In the genomic region with DNA sequence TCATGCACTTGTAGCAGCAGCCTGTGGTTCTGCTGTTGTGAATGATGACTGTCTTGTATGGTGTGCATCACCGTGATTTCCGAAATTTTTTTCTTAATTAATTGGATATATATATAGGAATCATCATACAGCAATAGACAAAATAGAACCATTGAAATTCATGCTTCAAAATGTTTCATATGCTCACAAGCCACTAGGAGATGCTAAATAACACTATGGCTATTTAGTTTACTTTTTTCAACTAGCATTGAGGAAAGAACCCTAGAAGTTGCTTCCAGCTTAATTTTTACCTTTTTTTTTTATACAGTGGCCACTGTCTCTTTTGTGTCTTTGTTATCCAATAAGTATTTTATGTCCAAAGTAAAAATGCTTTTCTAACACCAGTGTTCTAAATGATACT, we compare ENCODE assay signal across 17 cellular contexts.
A peak's percentile ranks its signal among the peaks of the same experiment; 100 is the strongest.
DNase-seq lines count a peak whose midpoint lies in the region; ATAC-seq and TF ChIP-seq lines count a peak whose summit lies in the region.
"Had no signal": no experiment of that assay in that cellular context is flagged by ENCODE, and none has a peak within 500 bp of the region (broad histone marks: within the 10 kb centered on the region; RNA-seq: fewer than 3 reads in every experiment).

No MANE protein-coding gene starts in this region.

- H3K4me1 ChIP-seq in PC-3 (ENCODE audit: insufficient read depth, low read length) = peaks cover 34% of the 10 kb centered on the region
- H3K4me1 ChIP-seq: tibial nerve had no signal

- no peak overlapping the region for H2AFZ ChIP-seq in PC-3 (ENCODE audit: low read length)
- H2AFZ ChIP-seq in neural cell (ENCODE audit: low read depth, low read length) = no peak overlapping the region

- no peak for ATAC-seq in PC-3
- no peak for ATAC-seq in stimulated activated naive CD8-positive, alpha-beta T cell treated with anti-CD3 and anti-CD28 coated beads, Interleukin-15, Interleukin-2, amounts not matched to agents 100 U/mL and 50 U/mL, for 24 hours
- ATAC-seq: naive thymus-derived CD4-positive, alpha-beta T cell had no signal

- H3K4me2 ChIP-seq in PC-3 (ENCODE audit: low read length) = no peak overlapping the region
- no peak overlapping the region for H3K4me2 ChIP-seq in neural cell (ENCODE audit: low read length)

- TF ChIP-seq EP300 in neural cell (conservative IDR thresholded peaks at IDR 0.05; ENCODE audit: poor library complexity, severe bottlenecking) = no peak

- H3F3A ChIP-seq in PC-3 (ENCODE audit: low read length, unreplicated experiment) (peaks cover 19% of the 10 kb centered on the region), neural cell (ENCODE audit: insufficient read depth, low read length, poor library complexity, severe bottlenecking) (no peaks in the 10 kb centered on the region)

- peaks cover 4% of the 10 kb centered on the region for H3K9me3 Mint-ChIP-seq in chondrocyte (ENCODE audit: low read depth)
- no peaks in the 10 kb centered on the region for H3K9me3 Mint-ChIP-seq in endothelial cell (ENCODE audit: unreplicated experiment)
- H3K9me3 Mint-ChIP-seq: activated B cell treated with CpG ODN at 0.5 μM for 24 hours, IgD-negative memory B cell had no signal

- H3K4me1 Mint-ChIP-seq in chondrocyte (ENCODE audit: low read depth) = peaks cover 6% of the 10 kb centered on the region
- H3K4me1 Mint-ChIP-seq in endothelial cell (ENCODE audit: unreplicated experiment) = peaks cover 2% of the 10 kb centered on the region

- TF ChIP-seq RAD21 in neural cell (conservative IDR thresholded peaks at IDR 0.05) = peak; percentile 37

- H3K4me3 Mint-ChIP-seq in chondrocyte (ENCODE audit: unreplicated experiment) = no peak overlapping the region
- no peak overlapping the region for H3K4me3 Mint-ChIP-seq in endothelial cell (ENCODE audit: unreplicated experiment)
- H3K4me3 Mint-ChIP-seq: activated B cell treated with CpG ODN at 0.5 μM for 24 hours; IgD-negative memory B cell; naive thymus-derived CD4-positive, alpha-beta T cell had no signal

- CTCF ChIA-PET in PC-3 (lab: Charles Lee) = interaction anchor here (0.5 to 0.7 kb wide), 2 partner anchors 16 to 615 kb away, joined by 3 to 4 read pairs; no protein-coding TSS in a partner anchor

- H3K36me3 Mint-ChIP-seq in chondrocyte (ENCODE audit: low read depth) (no peaks in the 10 kb centered on the region), endothelial cell (ENCODE audit: low read depth, unreplicated experiment) (no peaks in the 10 kb centered on the region)

- H3K79me2 ChIP-seq in PC-3 (ENCODE audit: low read length) (no peaks in the 10 kb centered on the region), neural cell (replicated peaks; ENCODE audit: insufficient read depth, low read length) (no peaks in the 10 kb centered on the region)

- H3K27ac ChIP-seq in PC-3 (ENCODE audit: low read length) = no peak overlapping the region
- no peak overlapping the region for H3K27ac ChIP-seq in neural cell (ENCODE audit: low read length)
- H3K27ac ChIP-seq: tibial nerve had no signal

- H3K27ac Mint-ChIP-seq in chondrocyte (ENCODE audit: unreplicated experiment) (no peak overlapping the region), endothelial cell (ENCODE audit: unreplicated experiment) (no peak overlapping the region)
- H3K27ac Mint-ChIP-seq: activated B cell treated with CpG ODN at 0.5 μM for 24 hours; IgD-negative memory B cell; naive thymus-derived CD4-positive, alpha-beta T cell had no signal

- H4K20me1 ChIP-seq in PC-3 (ENCODE audit: low read length) (no peaks in the 10 kb centered on the region), neural cell (ENCODE audit: insufficient read depth) (no peaks in the 10 kb centered on the region)

- H3K4me3 ChIP-seq in PC-3 (ENCODE audit: low read length) (no peak overlapping the region), neural cell (ENCODE audit: low read length) (no peak overlapping the region)
- H3K4me3 ChIP-seq: lung, tibial nerve had no signal

- TF ChIP-seq CTCF in GM12872 (IDR thresholded peaks at IDR 0.05; ENCODE audit: insufficient read depth, low read depth, low read length) (0 out of 3 replicates have a peak, but pooled peaks have one; percentile 19), PC-3 (conservative IDR thresholded peaks at IDR 0.05; ENCODE audit: low read depth, low read length) (peak; percentile 59), chondrocyte (IDR thresholded peaks at IDR 0.05) (peak; percentile 74), neural cell (IDR thresholded peaks at IDR 0.05; ENCODE audit: poor library complexity, severe bottlenecking) (no peak), endothelial cell (IDR thresholded peaks at IDR 0.05; ENCODE audit: unreplicated experiment) (no peak)

- H3K27me3 ChIP-seq in PC-3 (ENCODE audit: low read length) = no peaks in the 10 kb centered on the region
- H3K27me3 ChIP-seq in neural cell (ENCODE audit: insufficient read depth, low read depth, low read length) = no peaks in the 10 kb centered on the region
- H3K27me3 ChIP-seq: tibial nerve had no signal

- H3K9me2 ChIP-seq in PC-3 (replicated peaks; ENCODE audit: low read length) (no peaks in the 10 kb centered on the region), neural cell (ENCODE audit: insufficient read depth, low read length) (no peaks in the 10 kb centered on the region)

- H3K27me3 Mint-ChIP-seq in chondrocyte (ENCODE audit: low read depth) (no peaks in the 10 kb centered on the region), endothelial cell (ENCODE audit: unreplicated experiment) (peaks cover 2% of the 10 kb centered on the region)
- H3K27me3 Mint-ChIP-seq: activated B cell treated with CpG ODN at 0.5 μM for 24 hours; IgD-negative memory B cell; naive thymus-derived CD4-positive, alpha-beta T cell had no signal

- H3K9me3 ChIP-seq in PC-3 (ENCODE audit: low read length) (no peaks in the 10 kb centered on the region), neural cell (ENCODE audit: low read length) (no peaks in the 10 kb centered on the region)
- H3K9me3 ChIP-seq: tibial nerve had no signal

- H3K36me3 ChIP-seq in PC-3 (ENCODE audit: low read depth, low read length) = no peaks in the 10 kb centered on the region
- no peaks in the 10 kb centered on the region for H3K36me3 ChIP-seq in neural cell (ENCODE audit: insufficient read depth, low read length)

- intact Hi-C loops in PC-3 (cut with micrococcal nuclease) = loop anchor here (5.0 to 10.0 kb wide), 3 partner anchors 305 to 452 kb away; no protein-coding TSS in a partner anchor

- DNase-seq in PC-3 = peak; percentile 28
- no peak for DNase-seq in chondrocyte (ENCODE audit: low spot score)
- DNase-seq in stimulated activated naive CD8-positive, alpha-beta T cell treated with anti-CD3 and anti-CD28 coated beads, Interleukin-15, Interleukin-2, amounts not matched to agents 100 U/mL and 50 U/mL, for 24 hours = no peak
- no peak for DNase-seq in activated naive CD4-positive, alpha-beta T cell (lab: John Stamatoyannopoulos, UW)
- DNase-seq in endothelial cell (ENCODE audit: low spot score) = no peak
- DNase-seq: activated B cell treated with CpG ODN at 0.5 μM for 24 hours; activated naive CD4-positive, alpha-beta T cell treated with anti-CD3 and anti-CD28 coated beads, Interleukin-2, amount 50 U/mL, for 16 hours; naive thymus-derived CD4-positive, alpha-beta T cell; NCI-H446 treated with DMSO at 0.1 percent for 48 hours; OCI-M1; retina; stimulated activated CD4-positive, alpha-beta T cell treated with anti-CD3 and anti-CD28 coated beads, Interleukin-2, amount 100 ng/mL, for 24 hours had no signal

- H3K9ac ChIP-seq in PC-3 (ENCODE audit: low read length) (no peak overlapping the region), neural cell (ENCODE audit: low read length) (no peak overlapping the region)

- BruUV-seq in PC-3 (replicated peaks; lab: Mats Ljungman, UMichigan) = no TSS peak

- POLR2A ChIA-PET in PC-3 (lab: Charles Lee; ENCODE audit: unreplicated experiment) = no interaction called here

TF ChIP-seq in neural cell, 6 proteins besides CTCF, POLR2A, EP300 and RAD21:
- TF ChIP-seq MXI1 (conservative IDR thresholded peaks at IDR 0.05; ENCODE audit: poor library complexity, severe bottlenecking) (no peak), SMC3 (conservative IDR thresholded peaks at IDR 0.05; ENCODE audit: poor library complexity) (no peak)

Comparison
In these comparisons a context has a peak if more than half of its experiments do, and no peak if none do; other contexts are left out.
1. CTCF ChIP-seq: peak in GM12872 (single experiment), PC-3 (single experiment) and chondrocyte (single experiment); none in neural cell (single experiment) and endothelial cell (single experiment).